Comparison of ENCODE assay signal across 22 cellular contexts in the genomic region with DNA sequence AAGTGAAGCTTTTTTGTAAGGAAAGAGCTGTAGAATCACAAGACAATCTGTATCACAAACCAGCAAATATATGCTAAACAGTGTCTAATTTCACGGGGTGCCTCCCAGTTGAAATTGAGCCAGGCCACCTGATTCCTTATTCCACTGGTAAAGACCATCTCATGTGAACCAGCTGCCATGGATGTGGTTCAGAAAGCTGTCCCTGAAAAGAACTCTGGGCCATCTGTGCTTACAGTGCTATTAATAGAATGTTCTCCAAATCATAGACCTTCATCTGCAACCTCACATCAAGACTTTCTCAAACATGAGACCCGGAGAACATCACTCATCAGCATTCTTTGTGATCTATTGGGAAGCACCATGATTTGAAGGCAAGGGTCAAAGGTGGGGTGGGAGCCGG.
"Had no signal": no experiment of that assay in that cellular context is flagged by ENCODE, and none has a peak within 500 bp of the region (broad histone marks: within the 10 kb centered on the region; RNA-seq: fewer than 3 reads in every experiment).

No MANE protein-coding gene starts in this region.

- H3K9me3 ChIP-seq: Peyer's patch, SJSA1 had no signal

- H3K4me3 Mint-ChIP-seq: activated CD8-positive, alpha-beta memory T cell treated with anti-CD3 and anti-CD28 coated beads, Interleukin-2, amount 10 ng/mL, durations not matched to agents 7 days and 5 days; activated naive CD4-positive, alpha-beta T cell treated with anti-CD3 and anti-CD28 coated beads, Interleukin-2, amount 50 U/mL, for 24 hours; activated T-cell treated with anti-CD3 and anti-CD28 coated beads, Interleukin-2, amount 50 U/mL, for 24 hours; activated T-helper 1 cell treated with anti-CD3 and anti-CD28 coated beads, Interleukin-12 subunit alpha, Interleukin-12 subunit beta, Interleukin-2, Interleukin-4 antibody, amounts not matched to agents 30 ng/mL and 10 ng/mL and 1 ng/mL, durations not matched to agents 14 hours and 24 hours and 36 hours; T-helper 1 cell treated with Interleukin-12 subunit alpha and Interleukin-12 subunit beta and Interleukin-4 antibody, amounts not matched to agents 30 μg/mL and 1 μg/mL, for 36 hours had no signal

- DNase-seq: activated CD4-positive, alpha-beta T cell treated with anti-CD3 and anti-CD28 coated beads for 4 hours; activated CD4-positive, alpha-beta T cell treated with anti-CD3 and anti-CD28 coated beads, Interleukin-2, amount 50 U/mL, for 4 hours; activated CD8-positive, alpha-beta memory T cell treated with anti-CD3 and anti-CD28 coated beads, Interleukin-2, amount 10 ng/mL, durations not matched to agents 7 days and 5 days; activated effector memory CD4-positive, alpha-beta T cell treated with Interleukin-2 at 50 U/mL for 16 hours; activated naive CD4-positive, alpha-beta T cell; activated T-cell treated with anti-CD3 and anti-CD28 coated beads, Interleukin-2, amount 50 U/mL, for 24 hours; aorta; central memory CD4-positive, alpha-beta T cell; KG1; NCI-H1048; NCI-H146; NCI-H187 treated with DMSO at 0.1 percent for 48 hours; NCI-H2081 treated with DMSO at 0.1 percent for 48 hours; NCI-H345; NCI-H510A; Peyer's patch; SHP77 had no signal

- H3K9me3 Mint-ChIP-seq: activated naive CD4-positive, alpha-beta T cell treated with anti-CD3 and anti-CD28 coated beads, Interleukin-2, amount 50 U/mL, for 24 hours; activated T-cell treated with anti-CD3 and anti-CD28 coated beads, Interleukin-2, amount 50 U/mL, for 24 hours; activated T-helper 1 cell treated with anti-CD3 and anti-CD28 coated beads, Interleukin-12 subunit alpha, Interleukin-12 subunit beta, Interleukin-2, Interleukin-4 antibody, amounts not matched to agents 30 ng/mL and 10 ng/mL and 1 ng/mL, durations not matched to agents 14 hours and 24 hours and 36 hours; T-helper 1 cell treated with Interleukin-12 subunit alpha and Interleukin-12 subunit beta and Interleukin-4 antibody, amounts not matched to agents 30 μg/mL and 1 μg/mL, for 36 hours had no signal

- H3K36me3 Mint-ChIP-seq: activated CD8-positive, alpha-beta memory T cell treated with anti-CD3 and anti-CD28 coated beads, Interleukin-2, amount 10 ng/mL, durations not matched to agents 7 days and 5 days; activated naive CD4-positive, alpha-beta T cell treated with anti-CD3 and anti-CD28 coated beads, Interleukin-2, amount 50 U/mL, for 24 hours had no signal

- H3K36me3 ChIP-seq: Peyer's patch, SJSA1 had no signal

- H3K4me1 ChIP-seq: Peyer's patch, SJSA1 had no signal

- H3K27ac Mint-ChIP-seq: activated CD8-positive, alpha-beta memory T cell treated with anti-CD3 and anti-CD28 coated beads, Interleukin-2, amount 10 ng/mL, durations not matched to agents 7 days and 5 days; activated naive CD4-positive, alpha-beta T cell treated with anti-CD3 and anti-CD28 coated beads, Interleukin-2, amount 50 U/mL, for 24 hours; activated T-cell treated with anti-CD3 and anti-CD28 coated beads, Interleukin-2, amount 50 U/mL, for 24 hours; activated T-helper 1 cell treated with anti-CD3 and anti-CD28 coated beads, Interleukin-12 subunit alpha, Interleukin-12 subunit beta, Interleukin-2, Interleukin-4 antibody, amounts not matched to agents 30 ng/mL and 10 ng/mL and 1 ng/mL, durations not matched to agents 14 hours and 24 hours and 36 hours; T-helper 1 cell treated with Interleukin-12 subunit alpha and Interleukin-12 subunit beta and Interleukin-4 antibody, amounts not matched to agents 30 μg/mL and 1 μg/mL, for 36 hours had no signal

- H3K4me3 ChIP-seq: Peyer's patch, SJSA1 had no signal

- H3K27ac ChIP-seq: Peyer's patch, SJSA1 had no signal

- ATAC-seq: activated CD4-positive, CD25-positive, alpha-beta regulatory T cell treated with anti-CD3 and anti-CD28 coated beads, Interleukin-2, amount 50 U/mL, for 24 hours; activated CD8-positive, alpha-beta memory T cell treated with anti-CD3 and anti-CD28 coated beads, Interleukin-2, amount 10 ng/mL, durations not matched to agents 7 days and 5 days had no signal

- H3K27me3 ChIP-seq: Peyer's patch had no signal

- H3K4me1 Mint-ChIP-seq: activated CD8-positive, alpha-beta memory T cell treated with anti-CD3 and anti-CD28 coated beads, Interleukin-2, amount 10 ng/mL, durations not matched to agents 7 days and 5 days; activated naive CD4-positive, alpha-beta T cell treated with anti-CD3 and anti-CD28 coated beads, Interleukin-2, amount 50 U/mL, for 24 hours had no signal
